In the genomic region with DNA sequence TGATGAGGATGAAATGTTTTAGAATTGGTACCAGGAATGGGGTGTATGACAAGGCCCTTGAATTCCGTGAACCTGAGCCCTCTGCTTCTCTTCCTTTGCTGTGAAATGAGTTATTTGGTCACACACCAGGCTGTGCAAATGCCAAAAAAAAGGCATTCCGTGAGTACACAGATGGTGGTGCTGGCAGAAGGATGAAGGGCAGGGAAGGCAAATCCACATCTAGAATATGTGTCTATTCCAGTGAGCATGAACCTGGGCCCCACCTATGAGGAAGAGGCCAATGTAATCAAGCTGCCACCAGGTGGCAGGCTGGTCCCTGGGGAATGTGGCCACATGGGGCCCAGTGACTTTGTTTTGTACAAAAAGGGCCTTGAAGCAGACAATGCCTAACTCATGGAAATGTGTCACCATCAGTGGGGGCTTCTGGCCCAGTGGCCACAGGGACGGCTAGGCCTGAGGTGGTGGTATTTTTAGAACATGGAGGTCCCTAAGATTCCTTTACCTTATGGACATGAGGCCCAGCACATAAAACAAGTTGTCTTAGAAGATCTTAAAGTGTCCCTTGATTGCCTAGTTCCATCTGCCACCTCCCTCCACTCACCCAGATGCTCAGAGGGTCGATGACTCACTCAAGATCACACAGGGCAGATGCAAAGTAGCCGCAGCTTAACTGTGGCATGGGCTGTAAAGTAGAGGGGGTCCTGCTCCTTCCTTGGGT, we compare ENCODE assay signal across 8 cellular contexts. TPM values are rescaled to one million over a fixed set of nuclear protein-coding genes. Genes with fewer than 3 reads are reported as not detected.
DNase-seq lines count a peak whose midpoint lies in the region; ATAC-seq and TF ChIP-seq lines count a peak whose summit lies in the region.

No MANE protein-coding gene starts in this region.

- peak; percentile 72 for ATAC-seq in left lung
- no peak for ATAC-seq in HG02642 (IDR thresholded peaks at IDR 0.05; ENCODE audit: poor library complexity, unreplicated experiment)

- H3K4me3 ChIP-seq in cardiac fibroblast (replicated peaks in 1 of 2; ENCODE audit: low read depth in 2 of 2, low read length in 2 of 2) = no peak overlapping the region
- H3K4me3 ChIP-seq in left lung = no peak overlapping the region

- TF ChIP-seq CTCF in cardiac fibroblast (IDR thresholded peaks at IDR 0.05; ENCODE audit: low read depth, low read length) (peak; percentile 72), left lung (IDR thresholded peaks at IDR 0.05) (peak; percentile 81 to 87)

- no peaks in the 10 kb centered on the region for H3K36me3 ChIP-seq in left lung

- H3K9me3 ChIP-seq in left lung = no peaks in the 10 kb centered on the region

- peaks cover 8 to 17% of the 10 kb centered on the region in 2 donors for H3K4me1 ChIP-seq in left lung

- H3K27ac ChIP-seq in left lung = no peak overlapping the region

- intact Hi-C loops in left lung (cut with DNase I) = loop anchor here in 1 of 2 donors (5.0 kb wide), 1 partner anchor 129 kb away; no protein-coding TSS in a partner anchor

- H3K27me3 ChIP-seq in left lung = peaks cover 0 to 11% of the 10 kb centered on the region in 2 donors

- DNase-seq in NCI-H510A treated with DMSO at 0.1 percent for 48 hours (lab: John Stamatoyannopoulos, UW) (peak; percentile 21), NCI-H510A (lab: John Stamatoyannopoulos, UW) (no peak), NCI-H1694 treated with DMSO at 0.1 percent for 48 hours (lab: John Stamatoyannopoulos, UW) (peak; percentile 56), cardiac fibroblast (ENCODE audit: low read depth in 2 of 2) (peak; percentile 70 to 78), left lung (peak; percentile 71 to 86)
- DNase-seq in activated CD4-positive, CD25-positive, alpha-beta regulatory T cell treated with anti-CD3 and anti-CD28 coated beads, Interleukin-2, amount 50 U/mL, for 16 hours (ENCODE audit: low read depth, low spot score) = peak; percentile 53
- peak; percentile 60 for DNase-seq in stimulated activated CD8-positive, alpha-beta memory T cell treated with anti-CD3 and anti-CD28 coated beads, Interleukin-12 subunit alpha, Interleukin-12 subunit beta, amount 100 ng/mL, for 1 hour (ENCODE audit: low read depth)

RNA-seq across cellular contexts. Expression of a gene that starts 3.9 kb away (rescaled TPM):
- total RNA-seq in left lung = 10 to 100 TPM; 14.6 to 19.0 TPM

RNA-seq across cellular contexts. Expression of a gene that starts 5.7 kb away (rescaled TPM):
- total RNA-seq in left lung = 1 to 10 TPM; 8.3 to 9.2 TPM

RNA-seq across cellular contexts. Expression of a gene that starts 34.3 kb away (rescaled TPM):
- total RNA-seq in left lung = 1 to 10 TPM; 2.8 to 3.9 TPM

RNA-seq across cellular contexts. Expression of a gene that starts 34.4 kb away (rescaled TPM):
- 10 to 100 TPM; 15.6 to 31.8 TPM for total RNA-seq in left lung

RNA-seq across cellular contexts. Expression of a gene that starts 34.4 kb away (rescaled TPM):
- total RNA-seq in left lung = 100 to 1,000 TPM; 133 to 146 TPM
